ENCODE assay signal across 17 cellular contexts in genomic region chr18:24022141-24022540, GRCh38.
DNase-seq lines count a peak whose midpoint lies in the region; ATAC-seq, FAIRE-seq and TF ChIP-seq lines count a peak whose summit lies in the region.
"Had no signal": no experiment of that assay in that cellular context is flagged by ENCODE, and none has a peak within 500 bp of the region (broad histone marks: within the 10 kb centered on the region; RNA-seq: fewer than 3 reads in every experiment).

No MANE protein-coding gene starts in this region.

- peaks cover 8% of the 10 kb centered on the region for H3K36me3 Mint-ChIP-seq in activated naive CD4-positive, alpha-beta T cell treated with anti-CD3 and anti-CD28 coated beads, Interleukin-2, amount 50 U/mL, for 24 hours

- TF ChIP-seq CTCF in RWPE1 (conservative IDR thresholded peaks at IDR 0.05; ENCODE audit: low read depth) (no peak), MM.1S (IDR thresholded peaks at IDR 0.05; ENCODE audit: low read length) (no peak)

- POLR2A ChIA-PET in RWPE1 (lab: Yijun Ruan, JAX; ENCODE audit: low non-redundant PET): interaction anchor here (0.6 kb wide), 1 partner anchor 531 kb away, joined by 4 read pairs; no protein-coding TSS in a partner anchor

- ATAC-seq in HG03521 (IDR thresholded peaks at IDR 0.05; ENCODE audit: unreplicated experiment): no peak
- ATAC-seq: esophagus mucosa had no signal

- 0 out of 2 replicates have a peak, but pooled peaks cover 2% of the 10 kb centered on the region for H3K27me3 ChIP-seq in MM.1S (replicated peaks; ENCODE audit: insufficient read depth, low read length)
- H3K27me3 ChIP-seq: testis had no signal

- H3K4me2 ChIP-seq in MM.1S (ENCODE audit: low read depth, low read length): no peak overlapping the region

- no peaks in the 10 kb centered on the region for H3K79me2 ChIP-seq in MM.1S (ENCODE audit: low read length)

- H3K9ac ChIP-seq in MM.1S (ENCODE audit: low read length): no peak overlapping the region

- peak overlapping the region; percentile 37 for H3K27ac Mint-ChIP-seq in activated naive CD4-positive, alpha-beta T cell treated with anti-CD3 and anti-CD28 coated beads, Interleukin-2, amount 50 U/mL, for 24 hours
- H3K27ac Mint-ChIP-seq: brain had no signal

- H3K27me3 Mint-ChIP-seq in activated naive CD4-positive, alpha-beta T cell treated with anti-CD3 and anti-CD28 coated beads, Interleukin-2, amount 50 U/mL, for 24 hours: no peaks in the 10 kb centered on the region
- H3K27me3 Mint-ChIP-seq: brain had no signal

- no peak overlapping the region for H3K4me3 ChIP-seq in MM.1S (ENCODE audit: low read length)
- H3K4me3 ChIP-seq: testis had no signal

- H2AFZ ChIP-seq in MM.1S (ENCODE audit: low read length): no peak overlapping the region

- DNase-seq in activated naive CD4-positive, alpha-beta T cell treated with anti-CD3 and anti-CD28 coated beads, Interleukin-2, amount 50 U/mL, for 16 hours: no peak
- no peak for DNase-seq in RWPE1 (ENCODE audit: low spot score)
- DNase-seq in fibroblast of gingiva (ENCODE audit: low read depth): peak; percentile 54
- DNase-seq in urothelium cell line (ENCODE audit: low spot score): peak; percentile 9
- no peak for DNase-seq in NAMALWA (ENCODE audit: low spot score)
- no peak for DNase-seq in MM.1S
- DNase-seq: activated CD4-positive, alpha-beta T cell treated with anti-CD3 and anti-CD28 coated beads for 48 hours; C1 segment of cervical spinal cord; NCI-H2171; occipital lobe; Right ventricle myocardium superior; stimulated activated CD4-positive, alpha-beta T cell treated with anti-CD3 and anti-CD28 coated beads, Interleukin-2, amount 100 ng/mL, for 48 hours; testis had no signal

- H4K20me1 ChIP-seq in MM.1S (ENCODE audit: insufficient read depth, low read length): no peaks in the 10 kb centered on the region

- H3K9me3 ChIP-seq in MM.1S (replicated peaks; ENCODE audit: insufficient read depth, low read length): no peaks in the 10 kb centered on the region
- H3K9me3 ChIP-seq: testis had no signal

- H3K27ac ChIP-seq in RWPE1 (peak overlapping the region; percentile 69), MM.1S (ENCODE audit: low read length) (no peak overlapping the region)
- H3K27ac ChIP-seq: testis had no signal

- peaks cover 14% of the 10 kb centered on the region for H3F3A ChIP-seq in MM.1S (ENCODE audit: insufficient read depth, low read length)

- peaks cover 97% of the 10 kb centered on the region for H3K4me1 Mint-ChIP-seq in activated naive CD4-positive, alpha-beta T cell treated with anti-CD3 and anti-CD28 coated beads, Interleukin-2, amount 50 U/mL, for 24 hours

- no peaks in the 10 kb centered on the region for H3K9me3 Mint-ChIP-seq in activated naive CD4-positive, alpha-beta T cell treated with anti-CD3 and anti-CD28 coated beads, Interleukin-2, amount 50 U/mL, for 24 hours
- H3K9me3 Mint-ChIP-seq: brain had no signal

- H3K4me1 ChIP-seq in MM.1S (ENCODE audit: low read length): peaks cover 24% of the 10 kb centered on the region

- H3K9me2 ChIP-seq in MM.1S (replicated peaks; ENCODE audit: insufficient read depth, low read length): no peaks in the 10 kb centered on the region

- FAIRE-seq in urothelium cell line (lab: Jason Lieb, UNC): no peak

- no peaks in the 10 kb centered on the region for H3K36me3 ChIP-seq in MM.1S (replicated peaks; ENCODE audit: insufficient read depth, low read length)

- H3K4me3 Mint-ChIP-seq in activated naive CD4-positive, alpha-beta T cell treated with anti-CD3 and anti-CD28 coated beads, Interleukin-2, amount 50 U/mL, for 24 hours: no peak overlapping the region
- H3K4me3 Mint-ChIP-seq: brain had no signal

- CTCF ChIA-PET in RWPE1 (lab: Yijun Ruan, JAX): no interaction called here

Comparison
In these comparisons a context has a peak if more than half of its experiments do, and no peak if none do; other contexts are left out.
1. DNase-seq: peak in fibroblast of gingiva (single experiment) and urothelium cell line (single experiment); none in activated naive CD4-positive, alpha-beta T cell treated with anti-CD3 and anti-CD28 coated beads, Interleukin-2, amount 50 U/mL, for 16 hours (single experiment), RWPE1 (single experiment), NAMALWA (single experiment) and MM.1S (single experiment).